Comparison of ENCODE assay signal across 9 cellular contexts in the genomic region with DNA sequence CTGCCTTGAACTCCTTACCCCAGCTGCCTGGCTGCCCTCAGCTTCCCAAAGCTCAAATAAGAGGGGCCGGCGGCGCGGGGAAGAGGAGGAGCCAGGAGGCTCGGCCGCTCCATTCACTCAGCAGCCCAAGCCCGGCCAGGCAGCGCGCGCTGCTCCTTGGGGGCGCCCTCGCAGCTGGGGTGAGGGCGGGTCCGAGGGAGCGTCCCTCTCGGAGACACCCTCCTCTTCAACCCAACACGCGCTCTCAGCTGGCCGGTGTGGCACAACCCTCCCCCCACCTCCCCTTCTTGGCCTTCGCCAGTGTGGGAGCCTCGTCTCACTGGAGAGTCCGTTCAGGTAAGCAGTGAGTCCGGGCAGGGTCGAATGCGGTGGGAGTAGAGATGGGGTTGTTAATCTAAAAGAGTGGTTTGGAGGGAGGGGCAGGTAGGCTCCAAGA. TPM values are rescaled to one million over a fixed set of nuclear protein-coding genes. Genes with fewer than 3 reads are reported as not detected.
DNase-seq lines count a peak whose midpoint lies in the region; ATAC-seq, FAIRE-seq and TF ChIP-seq lines count a peak whose summit lies in the region.
"Had no signal": no experiment of that assay in that cellular context is flagged by ENCODE, and none has a peak within 500 bp of the region (broad histone marks: within the 10 kb centered on the region; RNA-seq: fewer than 3 reads in every experiment).

WT1 (minus strand) TSS at position 29 of the 436 bp plus-strand sequence.

- peaks cover 47% of the 10 kb centered on the region for H3K4me1 Mint-ChIP-seq in GM23338

- H3K36me3 ChIP-seq in GM23338 (ENCODE audit: insufficient read depth), result no peaks in the 10 kb centered on the region
- no peaks in the 10 kb centered on the region for H3K36me3 ChIP-seq in prostate gland

- H3K27me3 Mint-ChIP-seq in GM23338 (ENCODE audit: insufficient read depth, low read depth, poor library complexity), result peaks cover 95% of the 10 kb centered on the region

- ATAC-seq in GM23338 (peak; percentile 41), foreskin keratinocyte (peak; percentile 19), HG02588 (IDR thresholded peaks at IDR 0.05; ENCODE audit: unreplicated experiment) (no peak), GM18519 (IDR thresholded peaks at IDR 0.05; ENCODE audit: low FRiP score, unreplicated experiment) (no peak)

- peak within 1 kb of the TSS; percentile 57 for H3K4me3 ChIP-seq in GM23338
- peak within 1 kb of the TSS; percentile 5 to 18 for H3K4me3 ChIP-seq in prostate gland

- H3K27ac ChIP-seq in GM23338 (ENCODE audit: low read depth) (no peak within 1 kb of the TSS), foreskin keratinocyte (no peak within 1 kb of the TSS), prostate gland (no peak within 1 kb of the TSS)

- FAIRE-seq in RCC 7860 (lab: Jason Lieb, UNC), result no peak

- H3K79me2 ChIP-seq in GM23338 (replicated peaks; ENCODE audit: insufficient read depth), result no peaks in the 10 kb centered on the region

- peak within 1 kb of the TSS; percentile 71 for H3K4me3 Mint-ChIP-seq in GM23338

- H3F3A ChIP-seq in GM23338 (replicated peaks; ENCODE audit: low read depth), result peaks cover 18% of the 10 kb centered on the region

- no peaks in the 10 kb centered on the region for H3K9me3 ChIP-seq in prostate gland

- intact Hi-C loops in prostate gland (cut with DNase I), result no loop called here

- H3K9me3 Mint-ChIP-seq in GM23338, result peaks cover 5% of the 10 kb centered on the region; the same call in 1 of the 3 replicates

- H3K36me3 Mint-ChIP-seq in GM23338 (ENCODE audit: low read depth), result no peaks in the 10 kb centered on the region

- TF ChIP-seq CTCF in GM23338 (conservative IDR thresholded peaks at IDR 0.05; ENCODE audit: low read depth in 2 of 2) (0 out of 4 replicates have a peak, but pooled peaks of 1 of the 2 experiments have one; percentile 3), foreskin keratinocyte (conservative IDR thresholded peaks at IDR 0.05) (no peak), prostate gland (IDR thresholded peaks at IDR 0.05) (no peak)

- H3K4me1 ChIP-seq in GM23338 (ENCODE audit: insufficient read depth), result peaks cover 53% of the 10 kb centered on the region
- no peaks in the 10 kb centered on the region for H3K4me1 ChIP-seq in foreskin keratinocyte
- H3K4me1 ChIP-seq in prostate gland (replicated peaks), result no peaks in the 10 kb centered on the region

- 3% methylated on average over 25 of the region's 25 CpGs for WGBS in prostate gland

- peaks cover 28% of the 10 kb centered on the region for H4K20me1 ChIP-seq in GM23338 (replicated peaks; ENCODE audit: insufficient read depth)

- no peaks in the 10 kb centered on the region for H3K9me2 ChIP-seq in GM23338 (ENCODE audit: insufficient read depth)

- H3K27ac Mint-ChIP-seq in GM23338, result no peak within 1 kb of the TSS

- peak within 1 kb of the TSS; percentile 95 for H2AFZ ChIP-seq in GM23338

- no peak for TF ChIP-seq POLR2A in prostate gland (IDR thresholded peaks at IDR 0.05)

- peak within 1 kb of the TSS; percentile 88 for H3K4me2 ChIP-seq in GM23338

- peak; percentile 86 for DNase-seq in GM23338 (ENCODE audit: low spot score)
- DNase-seq in RCC 7860 (ENCODE audit: low spot score), result peak; percentile 38
- DNase-seq in foreskin keratinocyte, result no peak
- DNase-seq in prostate gland (ENCODE audit: low spot score), result no peak
- no peak for DNase-seq in NCI-H510A treated with DMSO at 0.1 percent for 48 hours (lab: John Stamatoyannopoulos, UW)
- DNase-seq in ureter (ENCODE audit: low spot score), result no peak

- H3K27me3 ChIP-seq in GM23338 (ENCODE audit: insufficient read depth) (peaks cover 99% of the 10 kb centered on the region), foreskin keratinocyte (peaks cover 96% of the 10 kb centered on the region), prostate gland (replicated peaks; ENCODE audit: insufficient read depth) (peaks cover 67% of the 10 kb centered on the region)

TF ChIP-seq in GM23338, 12 proteins besides CTCF, POLR2A, EP300 and RAD21:
- TF ChIP-seq NANOG (IDR thresholded peaks at IDR 0.05; ENCODE audit: borderline replicate concordance) (no peak), EZH2 (IDR thresholded peaks at IDR 0.05; ENCODE audit: low read depth, unreplicated experiment) (peak; percentile 94), EZH2phosphoT487 (IDR thresholded peaks at IDR 0.05; ENCODE audit: unreplicated experiment) (no peak), CREB1 (CRISPR knock-in tag; IDR thresholded peaks at IDR 0.05; ENCODE audit: low read depth) (no peak)

RNA-seq across cellular contexts. Expression of gene WT1, which starts in this region (rescaled TPM):
- 0.16 and 0.21 TPM in 2 replicates for total RNA-seq in GM23338 (2014; rRNA removed; shearing (Covaris generic))
- polyA plus RNA-seq in GM23338 (2016; fragmentation: Nextera tagmentation; extraction: Ambion mirVana) (not detected in 2 replicates), foreskin keratinocyte (0.21 TPM in 1 of 2 replicates, not detected in the other)
- total RNA-seq in foreskin keratinocyte (0.35 TPM in 1 of 2 replicates, not detected in the other), prostate gland (100 to 1,000 TPM in 1 of 2 donors, under 1 TPM in 1; 0.14 to 170 TPM), ureter (0.49 TPM)
- total RNA-seq: mononuclear cell had no signal

Comparison
In these comparisons a context has a peak if more than half of its experiments do, and no peak if none do; other contexts are left out.
1. Peak in DNase-seq, ATAC-seq, H3K4me3 ChIP-seq and H3K4me2 ChIP-seq in GM23338; RNA of the gene not detected or under 1 TPM.
2. Peak in ATAC-seq in foreskin keratinocyte; RNA of the gene not detected or under 1 TPM.